In genomic region chr19:1863638-1864479, GRCh38 we compare ENCODE assay signal across 8 cellular contexts. TPM values are rescaled to one million over a fixed set of nuclear protein-coding genes. Genes with fewer than 3 reads are reported as not detected.
A peak's percentile ranks its signal among the peaks of the same experiment; 100 is the strongest.
DNase-seq lines count a peak whose midpoint lies in the region; ATAC-seq and TF ChIP-seq lines count a peak whose summit lies in the region.

No MANE protein-coding gene starts in this region.

- TF ChIP-seq CTCF in gastroesophageal sphincter (IDR thresholded peaks at IDR 0.05): no peak

- H3K27me3 ChIP-seq in H7 (ENCODE audit: control insufficient read depth, insufficient read depth, low read length) (peaks cover 6% of the 10 kb centered on the region; the same call in 1 of the 2 replicates), SJSA1 (replicated peaks) (no peaks in the 10 kb centered on the region), gastroesophageal sphincter (peaks cover 30% of the 10 kb centered on the region)

- DNase-seq in ELR (ENCODE audit: low read depth) (peak; percentile 95), H7 (peak; percentile 100), M059J (ENCODE audit: low read depth) (peak; percentile 90), SJSA1 (ENCODE audit: low read depth in 1 of 2, low spot score in 2 of 2) (peak; percentile 90 to 95), nucleus accumbens (lab: John Stamatoyannopoulos, UW) (peak in 55 of 56 donors; percentile 58 to 96 (median 83)), superior temporal gyrus (ENCODE audit: extremely low spot score) (peak; percentile 69)
- peak; percentile 92 for DNase-seq in activated naive CD4-positive, alpha-beta T cell treated with Interleukin-2 at 50 U/mL for 16 hours

- H3K4me3 ChIP-seq in H7 (ENCODE audit: insufficient read depth, low read depth, low read length) (peak overlapping the region; percentile 70), SJSA1 (peak overlapping the region; percentile 57), gastroesophageal sphincter (peak overlapping the region; percentile 34 to 69)

- H3K4me1 ChIP-seq in SJSA1 (replicated peaks) (peaks cover 19% of the 10 kb centered on the region), gastroesophageal sphincter (peaks cover 0 to 53% (median 33%) of the 10 kb centered on the region in 3 donors)

- TF ChIP-seq EP300 in gastroesophageal sphincter (IDR thresholded peaks at IDR 0.05): no peak

- ATAC-seq in gastroesophageal sphincter: peak; percentile 84

- TF ChIP-seq POLR2A in gastroesophageal sphincter (IDR thresholded peaks at IDR 0.05): no peak

- peak overlapping the region; percentile 83 for H3K27ac ChIP-seq in SJSA1
- H3K27ac ChIP-seq in gastroesophageal sphincter: peak overlapping the region; percentile 6 to 93 (median 88)

- H3K9me3 ChIP-seq in SJSA1 (replicated peaks) (no peaks in the 10 kb centered on the region), gastroesophageal sphincter (no peaks in the 10 kb centered on the region)

- H3K36me3 ChIP-seq in H7 (replicated peaks; ENCODE audit: control insufficient read depth, insufficient read depth, low read length) (no peaks in the 10 kb centered on the region), SJSA1 (peaks cover 3% of the 10 kb centered on the region), gastroesophageal sphincter (no peaks in the 10 kb centered on the region)

- WGBS in gastroesophageal sphincter (ENCODE audit: low coverage in 1 of 2), 2 donors: no CpG with 5 or more reads among the region's 115 CpGs

RNA-seq across cellular contexts. Expression of gene KLF16, which starts 0.5 kb away (rescaled TPM):
- 20.5 and 21.2 TPM in 2 replicates for total RNA-seq in H7 (2014; rRNA removed; shearing (Covaris generic))
- total RNA-seq in M059J (2014; rRNA removed; shearing (Covaris generic)): 1.2 and 8.4 TPM in 2 replicates
- 5.6 and 8.7 TPM in 2 replicates for total RNA-seq in SJSA1 (2014; rRNA removed; shearing (Covaris generic))
- 1 to 10 TPM; 1.4 to 7.1 (median 5.5) TPM for total RNA-seq in gastroesophageal sphincter

RNA-seq across cellular contexts. Expression of gene REXO1, which starts 15.6 kb away (rescaled TPM):
- total RNA-seq in H7 (2014; rRNA removed; shearing (Covaris generic)): 19.8 and 21.9 TPM in 2 replicates
- total RNA-seq in M059J (2014; rRNA removed; shearing (Covaris generic)): 3.4 and 13.8 TPM in 2 replicates
- 14.1 and 36.2 TPM in 2 replicates for total RNA-seq in SJSA1 (2014; rRNA removed; shearing (Covaris generic))
- 10 to 100 TPM; 11.4 to 29.9 (median 16.1) TPM for total RNA-seq in gastroesophageal sphincter

RNA-seq across cellular contexts. Expression of gene ABHD17A, which starts 21.4 kb away (rescaled TPM):
- 87.0 and 134 TPM in 2 replicates for total RNA-seq in H7 (2014; rRNA removed; shearing (Covaris generic))
- 59.0 and 94.1 TPM in 2 replicates for total RNA-seq in M059J (2014; rRNA removed; shearing (Covaris generic))
- 91.9 and 101 TPM in 2 replicates for total RNA-seq in SJSA1 (2014; rRNA removed; shearing (Covaris generic))
- total RNA-seq in gastroesophageal sphincter: 100 to 1,000 TPM in 1 of 4 donors, 10 to 100 TPM in 3; 80.0 to 117 (median 91.0) TPM

RNA-seq across cellular contexts. Expression of gene ADAT3, which starts 41.3 kb away (rescaled TPM):
- total RNA-seq in H7 (2014; rRNA removed; shearing (Covaris generic)): 10.0 and 12.7 TPM in 2 replicates
- total RNA-seq in M059J (2014; rRNA removed; shearing (Covaris generic)): 1.0 and 6.7 TPM in 2 replicates
- total RNA-seq in SJSA1 (2014; rRNA removed; shearing (Covaris generic)): 2.4 and 9.1 TPM in 2 replicates
- total RNA-seq in gastroesophageal sphincter: 1 to 10 TPM in 3 of 4 donors, under 1 TPM in 1; 0.47 to 4.2 (median 2.3) TPM

RNA-seq across cellular contexts. Expression of gene SCAMP4, which starts 41.3 kb away (rescaled TPM):
- total RNA-seq in H7 (2014; rRNA removed; shearing (Covaris generic)): 33.4 and 35.7 TPM in 2 replicates
- 75.5 and 98.0 TPM in 2 replicates for total RNA-seq in M059J (2014; rRNA removed; shearing (Covaris generic))
- 47.3 and 89.8 TPM in 2 replicates for total RNA-seq in SJSA1 (2014; rRNA removed; shearing (Covaris generic))
- total RNA-seq in gastroesophageal sphincter: 10 to 100 TPM; 48.6 to 73.4 (median 58.1) TPM

Comparison
In these comparisons a context has a peak if more than half of its experiments do, and no peak if none do; other contexts are left out.
1. Peak in every context shown above with its lines: DNase-seq, ATAC-seq, H3K4me3 ChIP-seq and H3K27ac ChIP-seq.